1 cellular context compared by ENCODE assay signal in genomic region chr19:3171894-3172679, GRCh38.
TF ChIP-seq lines count a peak whose summit lies in the region.

No MANE protein-coding gene starts in this region.

TF ChIP-seq in HCT116, 20 proteins besides CTCF, POLR2A, EP300 and RAD21 (continued from another document):
- TF ChIP-seq ATF3 (IDR thresholded peaks at IDR 0.05) (no peak), YY1 (IDR thresholded peaks at IDR 0.05; ENCODE audit: extremely low read depth, insufficient replicate concordance, low read depth, low read length) (no peak), EZH2phosphoT487 (IDR thresholded peaks at IDR 0.05; ENCODE audit: borderline replicate concordance) (no peak), ZFX (IDR thresholded peaks at IDR 0.05) (no peak), TCF7L2 (IDR thresholded peaks at IDR 0.05; ENCODE audit: borderline replicate concordance, extremely low read depth, insufficient read depth, insufficient read length) (no peak), ZNF274 (IDR thresholded peaks at IDR 0.05; ENCODE audit: low read depth, low read length) (no peak)
